ENCODE assay signal across 10 cellular contexts in the genomic region with DNA sequence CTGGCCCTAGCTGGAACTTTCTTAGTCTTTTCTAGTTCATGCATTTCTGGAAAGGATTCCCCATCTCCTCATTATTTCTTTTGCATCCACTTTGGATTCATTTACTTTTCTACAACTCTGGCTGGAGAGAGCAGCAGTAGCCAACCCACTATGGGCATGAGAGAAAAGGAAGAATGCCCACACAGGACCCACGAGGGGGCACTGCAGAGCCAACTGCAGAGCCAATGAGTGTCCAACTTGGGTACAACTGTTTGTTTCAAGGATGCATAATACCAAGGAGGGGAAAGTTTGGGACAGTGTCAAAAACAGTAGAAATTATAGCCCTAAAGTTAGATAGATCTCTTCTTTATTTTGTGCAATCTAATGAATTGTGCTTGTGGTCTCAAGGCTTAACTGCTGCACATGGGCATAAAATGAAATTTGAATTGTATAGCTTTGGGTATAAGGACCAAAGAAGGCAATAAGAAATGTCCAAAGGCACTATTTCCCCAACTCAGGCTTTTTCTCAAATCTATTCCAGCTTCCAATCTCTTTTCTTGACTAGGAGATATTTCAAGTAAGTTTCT.
DNase-seq lines count a peak whose midpoint lies in the region; ATAC-seq and TF ChIP-seq lines count a peak whose summit lies in the region.
"Had no signal": no experiment of that assay in that cellular context is flagged by ENCODE, and none has a peak within 500 bp of the region (broad histone marks: within the 10 kb centered on the region; RNA-seq: fewer than 3 reads in every experiment).

No MANE protein-coding gene starts in this region.

- POLR2A ChIA-PET in CD4-positive, alpha-beta memory T cell (lab: Charles Lee; ENCODE audit: partially characterized antibody), result no interaction called here

- intact Hi-C loops in CD4-positive, alpha-beta memory T cell (cut with micrococcal nuclease), result no loop called here

- peaks cover 6% of the 10 kb centered on the region for H3K4me1 Mint-ChIP-seq in nephron progenitor cell
- no peaks in the 10 kb centered on the region for H3K4me1 Mint-ChIP-seq in stimulated activated naive CD8-positive, alpha-beta T cell treated with anti-CD3 and anti-CD28 coated beads, Interleukin-15, amount 100 ng/mL, for 72 hours
- H3K4me1 Mint-ChIP-seq in CD4-positive, alpha-beta memory T cell, result no peaks in the 10 kb centered on the region
- H3K4me1 Mint-ChIP-seq: memory B cell had no signal

- H3K36me3 ChIP-seq in CD4-positive, alpha-beta memory T cell (ENCODE audit: insufficient read depth, low read length), result no peaks in the 10 kb centered on the region

- H3K9me3 Mint-ChIP-seq in nephron progenitor cell, result no peaks in the 10 kb centered on the region
- H3K9me3 Mint-ChIP-seq in stimulated activated naive CD8-positive, alpha-beta T cell treated with anti-CD3 and anti-CD28 coated beads, Interleukin-15, amount 100 ng/mL, for 72 hours, result no peaks in the 10 kb centered on the region
- peaks cover 0 to 12% (median 10%) of the 10 kb centered on the region in 8 donors for H3K9me3 Mint-ChIP-seq in CD4-positive, alpha-beta memory T cell

- H3K36me3 Mint-ChIP-seq in nephron progenitor cell (ENCODE audit: low read depth), result no peaks in the 10 kb centered on the region
- H3K36me3 Mint-ChIP-seq in CD4-positive, alpha-beta memory T cell, result no peaks in the 10 kb centered on the region

- no peak for ATAC-seq in GM19035 (IDR thresholded peaks at IDR 0.05; ENCODE audit: unreplicated experiment)
- no peak for ATAC-seq in GM21447 (IDR thresholded peaks at IDR 0.05; ENCODE audit: unreplicated experiment)
- no peak for ATAC-seq in stimulated activated naive CD8-positive, alpha-beta T cell treated with anti-CD3 and anti-CD28 coated beads, Interleukin-15, amount 100 ng/mL, for 72 hours

- H3K27ac ChIP-seq in CD4-positive, alpha-beta memory T cell (ENCODE audit: low read depth, low read length), result no peak overlapping the region

- H3K4me1 ChIP-seq in CD4-positive, alpha-beta memory T cell (ENCODE audit: insufficient read depth, low read length), result no peaks in the 10 kb centered on the region

- H3K27me3 Mint-ChIP-seq in nephron progenitor cell (ENCODE audit: low read depth, poor library complexity), result no peaks in the 10 kb centered on the region
- H3K27me3 Mint-ChIP-seq in stimulated activated naive CD8-positive, alpha-beta T cell treated with anti-CD3 and anti-CD28 coated beads, Interleukin-15, amount 100 ng/mL, for 72 hours, result no peaks in the 10 kb centered on the region
- H3K27me3 Mint-ChIP-seq in CD4-positive, alpha-beta memory T cell, result peaks cover 1 to 3% of the 10 kb centered on the region in 2 donors

- no peaks in the 10 kb centered on the region for H3K27me3 ChIP-seq in CD4-positive, alpha-beta memory T cell (ENCODE audit: insufficient read depth, low read length)

- H3K27ac Mint-ChIP-seq in nephron progenitor cell, result no peak overlapping the region
- no peak overlapping the region for H3K27ac Mint-ChIP-seq in stimulated activated naive CD8-positive, alpha-beta T cell treated with anti-CD3 and anti-CD28 coated beads, Interleukin-15, amount 100 ng/mL, for 72 hours
- H3K27ac Mint-ChIP-seq in CD4-positive, alpha-beta memory T cell, result no peak overlapping the region
- H3K27ac Mint-ChIP-seq: memory B cell had no signal

- no peaks in the 10 kb centered on the region for H3K9me3 ChIP-seq in CD4-positive, alpha-beta memory T cell (ENCODE audit: control insufficient read depth in 1 of 2, low read length in 2 of 2)

- no peak overlapping the region for H3K4me3 Mint-ChIP-seq in nephron progenitor cell
- no peak overlapping the region for H3K4me3 Mint-ChIP-seq in stimulated activated naive CD8-positive, alpha-beta T cell treated with anti-CD3 and anti-CD28 coated beads, Interleukin-15, amount 100 ng/mL, for 72 hours
- H3K4me3 Mint-ChIP-seq in CD4-positive, alpha-beta memory T cell, result no peak overlapping the region
- H3K4me3 Mint-ChIP-seq: memory B cell had no signal

- peak; percentile 59 for DNase-seq in GM12865 (ENCODE audit: low read depth)
- peak; percentile 27 for DNase-seq in HuH-7.5 (ENCODE audit: low spot score)
- DNase-seq in cerebellar cortex (ENCODE audit: low spot score), result peak; percentile 22
- DNase-seq in nephron progenitor cell, result no peak
- DNase-seq in stimulated activated naive CD8-positive, alpha-beta T cell treated with anti-CD3 and anti-CD28 coated beads, Interleukin-15, amount 100 ng/mL, for 72 hours, result no peak
- no peak for DNase-seq in CD4-positive, alpha-beta memory T cell
- DNase-seq: activated CD8-positive, alpha-beta memory T cell treated with anti-CD3 and anti-CD28 coated beads, Interleukin-2, amount 50 U/mL, for 48 hours had no signal

- CTCF ChIA-PET in CD4-positive, alpha-beta memory T cell (lab: Charles Lee; ENCODE audit: partially characterized antibody), result no interaction called here

- no peak overlapping the region for H3K4me3 ChIP-seq in GM12865 (ENCODE audit: low read depth, low read length)
- H3K4me3 ChIP-seq in CD4-positive, alpha-beta memory T cell (ENCODE audit: low read length in 2 of 2), result no peak overlapping the region

- TF ChIP-seq CTCF in GM12865 (IDR thresholded peaks at IDR 0.05; ENCODE audit: insufficient read depth, low read depth, low read length, missing control alignments) (peak; percentile 62), nephron progenitor cell (IDR thresholded peaks at IDR 0.05) (peak; percentile 16)

Comparison
In these comparisons a context has a peak if more than half of its experiments do, and no peak if none do; other contexts are left out.
1. DNase-seq: peak in GM12865 (single experiment), HuH-7.5 (single experiment) and cerebellar cortex (single experiment); none in nephron progenitor cell (single experiment), stimulated activated naive CD8-positive, alpha-beta T cell treated with anti-CD3 and anti-CD28 coated beads, Interleukin-15, amount 100 ng/mL, for 72 hours (0 of 2) and CD4-positive, alpha-beta memory T cell (0 of 5).